In the genomic region with DNA sequence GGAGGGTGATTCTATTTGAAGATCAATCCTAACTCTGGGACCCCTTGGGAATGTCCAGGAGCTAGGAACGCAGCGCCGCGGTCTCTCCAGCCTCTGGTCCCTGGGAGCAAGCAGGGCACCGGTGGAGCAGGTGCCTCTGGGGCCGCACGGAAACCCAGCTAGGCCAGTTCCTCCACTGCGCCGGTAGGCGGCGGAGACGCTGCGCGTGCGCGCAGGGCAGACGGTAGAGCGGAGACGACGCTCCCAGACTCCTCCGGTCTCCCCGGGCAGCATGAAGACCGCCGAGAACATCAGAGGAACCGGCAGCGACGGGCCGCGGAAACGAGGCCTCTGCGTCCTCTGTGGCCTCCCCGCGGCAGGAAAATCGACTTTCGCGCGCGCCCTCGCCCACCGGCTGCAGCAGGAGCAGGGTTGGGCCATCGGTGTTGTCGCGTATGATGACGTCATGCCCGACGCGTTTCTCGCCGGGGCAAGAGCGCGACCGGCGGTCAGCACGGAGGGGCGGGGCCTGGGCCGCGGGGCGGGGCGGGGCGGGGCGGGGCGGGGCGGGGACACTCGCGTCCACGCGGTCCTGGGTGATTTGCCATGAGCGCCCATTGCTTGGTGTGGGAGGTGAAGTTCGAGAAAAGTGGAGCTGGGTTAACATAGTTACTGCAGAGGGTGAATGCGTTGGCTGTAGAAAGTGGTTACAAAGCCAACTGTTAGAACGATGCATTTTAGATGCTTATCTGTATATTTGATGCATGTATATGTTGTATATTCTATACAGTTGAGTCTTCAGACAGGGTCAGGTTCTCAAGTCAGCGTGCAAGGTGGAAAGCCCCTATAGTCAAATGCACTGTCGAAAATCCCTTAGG, we compare ENCODE assay signal across 1 cellular context.
A peak's percentile ranks its signal among the peaks of the same experiment; 100 is the strongest.
TF ChIP-seq lines count a peak whose summit lies in the region.

A gene with protein sequence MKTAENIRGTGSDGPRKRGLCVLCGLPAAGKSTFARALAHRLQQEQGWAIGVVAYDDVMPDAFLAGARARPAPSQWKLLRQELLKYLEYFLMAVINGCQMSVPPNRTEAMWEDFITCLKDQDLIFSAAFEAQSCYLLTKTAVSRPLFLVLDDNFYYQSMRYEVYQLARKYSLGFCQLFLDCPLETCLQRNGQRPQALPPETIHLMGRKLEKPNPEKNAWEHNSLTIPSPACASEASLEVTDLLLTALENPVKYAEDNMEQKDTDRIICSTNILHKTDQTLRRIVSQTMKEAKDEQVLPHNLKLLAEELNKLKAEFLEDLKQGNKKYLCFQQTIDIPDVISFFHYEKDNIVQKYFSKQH (plus strand): TSS at position 193 of the 857 bp plus-strand sequence. CDS start 79 bp downstream, at position 272.

TF ChIP-seq in HepG2, 621 proteins besides CTCF, POLR2A, EP300 and RAD21 (continued from another document and continues in another):
- peak; percentile 52; the same call in 1 of the 2 replicates for TF ChIP-seq MTA1 (CRISPR knock-in tag; IDR thresholded peaks at IDR 0.05; ENCODE audit: borderline replicate concordance)
- no peak for TF ChIP-seq ZNF7 (CRISPR knock-in tag; IDR thresholded peaks at IDR 0.05)
- peak; percentile 96 for TF ChIP-seq ZNF33A (CRISPR knock-in tag; IDR thresholded peaks at IDR 0.05; ENCODE audit: borderline replicate concordance)
- peak; percentile 78; the same call in 1 of the 2 replicates for TF ChIP-seq TBX2 (CRISPR knock-in tag; IDR thresholded peaks at IDR 0.05; ENCODE audit: borderline replicate concordance)
- no peak for TF ChIP-seq CC2D1A (CRISPR knock-in tag; IDR thresholded peaks at IDR 0.05)
- TF ChIP-seq SRF (IDR thresholded peaks at IDR 0.05; ENCODE audit: low read depth, low read length): no peak
- no peak for TF ChIP-seq ZBTB3 (CRISPR knock-in tag; IDR thresholded peaks at IDR 0.05; ENCODE audit: borderline replicate concordance, low read depth)
- TF ChIP-seq, protein P1, sequence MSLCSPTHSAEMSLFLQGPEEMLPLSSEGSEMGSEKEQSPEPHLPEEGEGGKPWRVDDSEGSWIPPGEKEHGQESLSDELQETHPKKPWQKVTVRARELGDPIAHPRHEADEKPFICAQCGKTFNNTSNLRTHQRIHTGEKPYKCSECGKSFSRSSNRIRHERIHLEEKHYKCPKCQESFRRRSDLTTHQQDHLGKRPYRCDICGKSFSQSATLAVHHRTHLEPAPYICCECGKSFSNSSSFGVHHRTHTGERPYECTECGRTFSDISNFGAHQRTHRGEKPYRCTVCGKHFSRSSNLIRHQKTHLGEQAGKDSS (CRISPR knock-in tag; IDR thresholded peaks at IDR 0.05; ENCODE audit: borderline replicate concordance, low read depth): peak; percentile 56; the same call in 1 of the 2 replicates
- no peak for TF ChIP-seq KLF13 (CRISPR knock-in tag; IDR thresholded peaks at IDR 0.05)
- peak; percentile 61; the same call in 1 of the 2 replicates for TF ChIP-seq FOSL2 (CRISPR knock-in tag; IDR thresholded peaks at IDR 0.05)
- 0 out of 2 replicates have a peak, but pooled peaks have one; percentile 70 for TF ChIP-seq ZNF546 (CRISPR knock-in tag; conservative IDR thresholded peaks at IDR 0.05)
- TF ChIP-seq ZNF788 (CRISPR knock-in tag; IDR thresholded peaks at IDR 0.05; ENCODE audit: borderline replicate concordance): peak; percentile 95; the same call in 1 of the 2 replicates
- TF ChIP-seq ZNF619 (CRISPR knock-in tag; IDR thresholded peaks at IDR 0.05): no peak
- TF ChIP-seq ZNF557 (CRISPR knock-in tag; IDR thresholded peaks at IDR 0.05): peak; percentile 88
- TF ChIP-seq, protein P2, sequence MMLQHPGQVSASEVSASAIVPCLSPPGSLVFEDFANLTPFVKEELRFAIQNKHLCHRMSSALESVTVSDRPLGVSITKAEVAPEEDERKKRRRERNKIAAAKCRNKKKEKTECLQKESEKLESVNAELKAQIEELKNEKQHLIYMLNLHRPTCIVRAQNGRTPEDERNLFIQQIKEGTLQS (CRISPR knock-in tag; IDR thresholded peaks at IDR 0.05): peak; percentile 80; the same call in 1 of the 2 replicates
- TF ChIP-seq NR2F2 (IDR thresholded peaks at IDR 0.05; ENCODE audit: borderline replicate concordance, low read depth): no peak
- no peak for TF ChIP-seq GABPA (IDR thresholded peaks at IDR 0.05; ENCODE audit: low read depth, low read length)
- no peak; the same call in 1 of the 2 replicates for TF ChIP-seq GABPA (CRISPR knock-in tag; IDR thresholded peaks at IDR 0.05; ENCODE audit: low read depth)
- 0 out of 2 replicates have a peak, but pooled peaks have one; percentile 39 for TF ChIP-seq ZMYM3 (CRISPR knock-in tag; IDR thresholded peaks at IDR 0.05)
- no peak for TF ChIP-seq ZNF337 (CRISPR knock-in tag; IDR thresholded peaks at IDR 0.05; ENCODE audit: borderline replicate concordance, low read depth)
- TF ChIP-seq ZFP62 (CRISPR knock-in tag; IDR thresholded peaks at IDR 0.05): no peak
- peak; percentile 47; the same call in 1 of the 2 replicates for TF ChIP-seq ZNF569 (CRISPR knock-in tag; IDR thresholded peaks at IDR 0.05; ENCODE audit: borderline replicate concordance)
- TF ChIP-seq CBX1 (IDR thresholded peaks at IDR 0.05; ENCODE audit: low read depth): peak; percentile 39
- TF ChIP-seq POLR2AphosphoS2 (IDR thresholded peaks at IDR 0.05; ENCODE audit: low read depth, low read length): 0 out of 2 replicates have a peak, but pooled peaks have one; percentile 56
- no peak for TF ChIP-seq ZNF383 (CRISPR knock-in tag; IDR thresholded peaks at IDR 0.05; ENCODE audit: borderline replicate concordance)
- TF ChIP-seq ZNF431 (CRISPR knock-in tag; IDR thresholded peaks at IDR 0.05; ENCODE audit: borderline replicate concordance, low read depth): peak; percentile 82; the same call in 1 of the 2 replicates
- TF ChIP-seq, protein P3, sequence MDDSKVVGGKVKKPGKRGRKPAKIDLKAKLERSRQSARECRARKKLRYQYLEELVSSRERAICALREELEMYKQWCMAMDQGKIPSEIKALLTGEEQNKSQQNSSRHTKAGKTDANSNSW (CRISPR knock-in tag; IDR thresholded peaks at IDR 0.05; ENCODE audit: borderline replicate concordance): peak; percentile 58; the same call in 1 of the 2 replicates
- 0 out of 2 replicates have a peak, but pooled peaks have one; percentile 88 for TF ChIP-seq ZNF703 (CRISPR knock-in tag; IDR thresholded peaks at IDR 0.05; ENCODE audit: borderline replicate concordance)
- no peak for TF ChIP-seq PLRG1 (conservative IDR thresholded peaks at IDR 0.05)
- TF ChIP-seq SP2 (CRISPR knock-in tag; IDR thresholded peaks at IDR 0.05): no peak
- peak; percentile 89 for TF ChIP-seq KDM2A (CRISPR knock-in tag; IDR thresholded peaks at IDR 0.05; ENCODE audit: borderline replicate concordance, low read depth)
- peak; percentile 40; the same call in 1 of the 2 replicates for TF ChIP-seq ZZZ3 (CRISPR knock-in tag; IDR thresholded peaks at IDR 0.05; ENCODE audit: borderline replicate concordance)
- TF ChIP-seq PPARG (CRISPR knock-in tag; conservative IDR thresholded peaks at IDR 0.05): no peak
- TF ChIP-seq ZNF564 (CRISPR knock-in tag; IDR thresholded peaks at IDR 0.05): peak; percentile 64; the same call in 1 of the 2 replicates
- TF ChIP-seq SMAD3 (CRISPR knock-in tag; IDR thresholded peaks at IDR 0.05): no peak
- TF ChIP-seq KLF9 (CRISPR knock-in tag; IDR thresholded peaks at IDR 0.05; ENCODE audit: low read depth): no peak
- no peak; the same call in 1 of the 2 replicates for TF ChIP-seq KLF11 (CRISPR knock-in tag; IDR thresholded peaks at IDR 0.05)
- 0 out of 2 replicates have a peak, but pooled peaks have one; percentile 58 for TF ChIP-seq ZNF724P (CRISPR knock-in tag; IDR thresholded peaks at IDR 0.05; ENCODE audit: borderline replicate concordance)
- TF ChIP-seq, protein P4, sequence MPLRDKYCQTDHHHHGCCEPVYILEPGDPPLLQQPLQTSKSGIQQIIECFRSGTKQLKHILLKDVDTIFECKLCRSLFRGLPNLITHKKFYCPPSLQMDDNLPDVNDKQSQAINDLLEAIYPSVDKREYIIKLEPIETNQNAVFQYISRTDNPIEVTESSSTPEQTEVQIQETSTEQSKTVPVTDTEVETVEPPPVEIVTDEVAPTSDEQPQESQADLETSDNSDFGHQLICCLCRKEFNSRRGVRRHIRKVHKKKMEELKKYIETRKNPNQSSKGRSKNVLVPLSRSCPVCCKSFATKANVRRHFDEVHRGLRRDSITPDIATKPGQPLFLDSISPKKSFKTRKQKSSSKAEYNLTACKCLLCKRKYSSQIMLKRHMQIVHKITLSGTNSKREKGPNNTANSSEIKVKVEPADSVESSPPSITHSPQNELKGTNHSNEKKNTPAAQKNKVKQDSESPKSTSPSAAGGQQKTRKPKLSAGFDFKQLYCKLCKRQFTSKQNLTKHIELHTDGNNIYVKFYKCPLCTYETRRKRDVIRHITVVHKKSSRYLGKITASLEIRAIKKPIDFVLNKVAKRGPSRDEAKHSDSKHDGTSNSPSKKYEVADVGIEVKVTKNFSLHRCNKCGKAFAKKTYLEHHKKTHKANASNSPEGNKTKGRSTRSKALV (CRISPR knock-in tag; IDR thresholded peaks at IDR 0.05): peak; percentile 43; the same call in 1 of the 2 replicates
- peak; percentile 79; the same call in 1 of the 2 replicates for TF ChIP-seq ZNF136 (CRISPR knock-in tag; IDR thresholded peaks at IDR 0.05; ENCODE audit: low read depth)
- 0 out of 2 replicates have a peak, but pooled peaks have one; percentile 16 for TF ChIP-seq ZNF432 (CRISPR knock-in tag; IDR thresholded peaks at IDR 0.05; ENCODE audit: borderline replicate concordance)
- no peak for TF ChIP-seq ZNF343 (CRISPR knock-in tag; IDR thresholded peaks at IDR 0.05)
- no peak for TF ChIP-seq MLLT10 (CRISPR knock-in tag; IDR thresholded peaks at IDR 0.05)
- peak; percentile 81; the same call in 1 of the 2 replicates for TF ChIP-seq ZNF772 (CRISPR knock-in tag; IDR thresholded peaks at IDR 0.05)
- TF ChIP-seq KDM5A (IDR thresholded peaks at IDR 0.05; ENCODE audit: borderline replicate concordance, low read length): peak; percentile 75; the same call in 1 of the 2 replicates
- TF ChIP-seq, protein P5, sequence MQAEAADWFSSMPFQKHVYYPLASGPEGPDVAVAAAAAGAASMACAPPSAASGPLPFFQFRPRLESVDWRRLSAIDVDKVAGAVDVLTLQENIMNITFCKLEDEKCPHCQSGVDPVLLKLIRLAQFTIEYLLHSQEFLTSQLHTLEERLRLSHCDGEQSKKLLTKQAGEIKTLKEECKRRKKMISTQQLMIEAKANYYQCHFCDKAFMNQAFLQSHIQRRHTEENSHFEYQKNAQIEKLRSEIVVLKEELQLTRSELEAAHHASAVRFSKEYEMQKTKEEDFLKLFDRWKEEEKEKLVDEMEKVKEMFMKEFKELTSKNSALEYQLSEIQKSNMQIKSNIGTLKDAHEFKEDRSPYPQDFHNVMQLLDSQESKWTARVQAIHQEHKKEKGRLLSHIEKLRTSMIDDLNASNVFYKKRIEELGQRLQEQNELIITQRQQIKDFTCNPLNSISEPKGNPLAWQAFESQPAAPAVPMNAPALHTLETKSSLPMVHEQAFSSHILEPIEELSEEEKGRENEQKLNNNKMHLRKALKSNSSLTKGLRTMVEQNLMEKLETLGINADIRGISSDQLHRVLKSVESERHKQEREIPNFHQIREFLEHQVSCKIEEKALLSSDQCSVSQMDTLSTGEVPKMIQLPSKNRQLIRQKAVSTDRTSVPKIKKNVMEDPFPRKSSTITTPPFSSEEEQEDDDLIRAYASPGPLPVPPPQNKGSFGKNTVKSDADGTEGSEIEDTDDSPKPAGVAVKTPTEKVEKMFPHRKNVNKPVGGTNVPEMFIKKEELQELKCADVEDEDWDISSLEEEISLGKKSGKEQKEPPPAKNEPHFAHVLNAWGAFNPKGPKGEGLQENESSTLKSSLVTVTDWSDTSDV (CRISPR knock-in tag; IDR thresholded peaks at IDR 0.05): peak; percentile 42; the same call in 1 of the 2 replicates
- no peak for TF ChIP-seq EEA1 (CRISPR knock-in tag; IDR thresholded peaks at IDR 0.05; ENCODE audit: borderline replicate concordance)
- no peak for TF ChIP-seq LCORL (IDR thresholded peaks at IDR 0.05)
- peak; percentile 37; the same call in 1 of the 2 replicates for TF ChIP-seq LCORL (CRISPR knock-in tag; IDR thresholded peaks at IDR 0.05)
- TF ChIP-seq CENPX (CRISPR knock-in tag; IDR thresholded peaks at IDR 0.05): no peak
- TF ChIP-seq HHEX (CRISPR knock-in tag; IDR thresholded peaks at IDR 0.05): no peak
- no peak for TF ChIP-seq HMG20B (CRISPR knock-in tag; conservative IDR thresholded peaks at IDR 0.05)
- no peak for TF ChIP-seq ZNF570 (CRISPR knock-in tag; IDR thresholded peaks at IDR 0.05; ENCODE audit: borderline replicate concordance)
- peak; percentile 82; the same call in 1 of the 2 replicates for TF ChIP-seq ZNF138 (CRISPR knock-in tag; IDR thresholded peaks at IDR 0.05; ENCODE audit: low read depth)
- TF ChIP-seq HOXA5 (CRISPR knock-in tag; IDR thresholded peaks at IDR 0.05): peak; percentile 86
- TF ChIP-seq, protein P6, sequence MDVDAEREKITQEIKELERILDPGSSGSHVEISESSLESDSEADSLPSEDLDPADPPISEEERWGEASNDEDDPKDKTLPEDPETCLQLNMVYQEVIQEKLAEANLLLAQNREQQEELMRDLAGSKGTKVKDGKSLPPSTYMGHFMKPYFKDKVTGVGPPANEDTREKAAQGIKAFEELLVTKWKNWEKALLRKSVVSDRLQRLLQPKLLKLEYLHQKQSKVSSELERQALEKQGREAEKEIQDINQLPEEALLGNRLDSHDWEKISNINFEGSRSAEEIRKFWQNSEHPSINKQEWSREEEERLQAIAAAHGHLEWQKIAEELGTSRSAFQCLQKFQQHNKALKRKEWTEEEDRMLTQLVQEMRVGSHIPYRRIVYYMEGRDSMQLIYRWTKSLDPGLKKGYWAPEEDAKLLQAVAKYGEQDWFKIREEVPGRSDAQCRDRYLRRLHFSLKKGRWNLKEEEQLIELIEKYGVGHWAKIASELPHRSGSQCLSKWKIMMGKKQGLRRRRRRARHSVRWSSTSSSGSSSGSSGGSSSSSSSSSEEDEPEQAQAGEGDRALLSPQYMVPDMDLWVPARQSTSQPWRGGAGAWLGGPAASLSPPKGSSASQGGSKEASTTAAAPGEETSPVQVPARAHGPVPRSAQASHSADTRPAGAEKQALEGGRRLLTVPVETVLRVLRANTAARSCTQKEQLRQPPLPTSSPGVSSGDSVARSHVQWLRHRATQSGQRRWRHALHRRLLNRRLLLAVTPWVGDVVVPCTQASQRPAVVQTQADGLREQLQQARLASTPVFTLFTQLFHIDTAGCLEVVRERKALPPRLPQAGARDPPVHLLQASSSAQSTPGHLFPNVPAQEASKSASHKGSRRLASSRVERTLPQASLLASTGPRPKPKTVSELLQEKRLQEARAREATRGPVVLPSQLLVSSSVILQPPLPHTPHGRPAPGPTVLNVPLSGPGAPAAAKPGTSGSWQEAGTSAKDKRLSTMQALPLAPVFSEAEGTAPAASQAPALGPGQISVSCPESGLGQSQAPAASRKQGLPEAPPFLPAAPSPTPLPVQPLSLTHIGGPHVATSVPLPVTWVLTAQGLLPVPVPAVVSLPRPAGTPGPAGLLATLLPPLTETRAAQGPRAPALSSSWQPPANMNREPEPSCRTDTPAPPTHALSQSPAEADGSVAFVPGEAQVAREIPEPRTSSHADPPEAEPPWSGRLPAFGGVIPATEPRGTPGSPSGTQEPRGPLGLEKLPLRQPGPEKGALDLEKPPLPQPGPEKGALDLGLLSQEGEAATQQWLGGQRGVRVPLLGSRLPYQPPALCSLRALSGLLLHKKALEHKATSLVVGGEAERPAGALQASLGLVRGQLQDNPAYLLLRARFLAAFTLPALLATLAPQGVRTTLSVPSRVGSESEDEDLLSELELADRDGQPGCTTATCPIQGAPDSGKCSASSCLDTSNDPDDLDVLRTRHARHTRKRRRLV (CRISPR knock-in tag; IDR thresholded peaks at IDR 0.05): no peak
